31 cellular contexts compared by ENCODE assay signal in the genomic region with DNA sequence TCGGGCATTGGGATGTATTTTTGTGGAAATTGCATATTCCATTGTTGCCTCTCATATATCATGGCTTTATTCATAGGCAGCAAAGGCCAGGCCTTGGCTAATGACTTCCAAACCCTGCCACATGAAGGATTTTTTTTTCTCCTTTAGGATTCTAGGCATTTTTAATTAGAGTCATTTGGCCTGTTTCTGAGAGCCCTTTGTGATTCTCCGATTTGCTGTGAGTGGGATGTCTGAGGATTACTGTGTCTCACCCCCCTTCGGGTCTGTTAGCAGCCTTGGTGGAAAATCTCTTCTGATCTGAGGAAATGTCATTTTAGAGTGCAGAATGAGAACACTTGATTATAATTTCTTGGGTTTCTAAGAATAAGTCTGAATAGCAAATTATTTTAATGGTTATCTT.
"Had no signal": no experiment of that assay in that cellular context is flagged by ENCODE, and none has a peak within 500 bp of the region (broad histone marks: within the 10 kb centered on the region; RNA-seq: fewer than 3 reads in every experiment).

No MANE protein-coding gene starts in this region.

- DNase-seq: activated CD4-positive, alpha-beta T cell treated with anti-CD3 and anti-CD28 coated beads for 36 hours; activated CD4-positive, alpha-beta T cell treated with anti-CD3 and anti-CD28 coated beads, Interleukin-2, amount 10 ng/mL, durations not matched to agents 7 days and 5 days; activated CD4-positive, alpha-beta T cell treated with anti-CD3 and anti-CD28 coated beads, Interleukin-2, amount 50 U/mL, for 48 hours; activated CD8-positive, alpha-beta T cell treated with anti-CD3 and anti-CD28 coated beads, Interleukin-2, amount 10 ng/mL, durations not matched to agents 7 days and 5 days; activated effector memory CD4-positive, alpha-beta T cell treated with Interleukin-2 at 50 U/mL for 16 hours; activated naive CD4-positive, alpha-beta T cell treated with anti-CD3 and anti-CD28 coated beads, Interleukin-2, amount 10 ng/mL, durations not matched to agents 7 days and 5 days; activated naive CD8-positive, alpha-beta T cell treated with anti-CD3 and anti-CD28 coated beads for 36 hours; activated T-cell treated with anti-CD3 and anti-CD28 coated beads for 4 hours; activated T-cell treated with anti-CD3 and anti-CD28 coated beads, Interleukin-2, amount 50 U/mL, for 4 hours; amniotic stem cell; aorta; NCI-H1105; NCI-H1417 treated with DMSO at 0.1 percent for 48 hours; NCI-H187 treated with DMSO at 0.1 percent for 48 hours; NCI-H2081; NCI-H2171 treated with DMSO at 0.1 percent for 48 hours; NCI-H226; NCI-H524 treated with DMSO at 0.1 percent for 48 hours; RPMI8226; SHP77 treated with DMSO at 0.1 percent for 48 hours; SK-N-SH had no signal

- H3K27ac ChIP-seq: cardiac muscle cell, SJSA1 had no signal

- ATAC-seq: activated CD4-positive, alpha-beta T cell treated with anti-CD3 and anti-CD28 coated beads for 36 hours; activated CD4-positive, CD25-positive, alpha-beta regulatory T cell treated with anti-CD3 and anti-CD28 coated beads, Interleukin-2, amount 50 U/mL, for 24 hours; activated CD8-positive, alpha-beta T cell treated with anti-CD3 and anti-CD28 coated beads, Interleukin-2, amount 10 ng/mL, durations not matched to agents 7 days and 5 days; activated T-cell treated with anti-CD3 and anti-CD28 coated beads, Interleukin-2, amount 50 U/mL, for 4 hours; K562; Panc1; WTC11 had no signal

- H3K4me2 ChIP-seq: SK-N-SH had no signal

- H3K36me3 ChIP-seq: cardiac muscle cell, SJSA1 had no signal

- H3K4me1 ChIP-seq: SJSA1 had no signal

- H3K4me1 Mint-ChIP-seq: activated CD4-positive, alpha-beta T cell treated with anti-CD3 and anti-CD28 coated beads for 36 hours; activated CD4-positive, alpha-beta T cell treated with anti-CD3 and anti-CD28 coated beads, Interleukin-2, amount 10 ng/mL, durations not matched to agents 7 days and 5 days; activated naive CD4-positive, alpha-beta T cell treated with anti-CD3 and anti-CD28 coated beads, Interleukin-2, amount 10 ng/mL, durations not matched to agents 7 days and 5 days; activated naive CD8-positive, alpha-beta T cell treated with anti-CD3 and anti-CD28 coated beads for 36 hours; central memory CD8-positive, alpha-beta T cell had no signal

- H3K27ac Mint-ChIP-seq: activated CD4-positive, alpha-beta T cell treated with anti-CD3 and anti-CD28 coated beads for 36 hours; activated CD4-positive, alpha-beta T cell treated with anti-CD3 and anti-CD28 coated beads, Interleukin-2, amount 10 ng/mL, durations not matched to agents 7 days and 5 days; activated CD8-positive, alpha-beta T cell treated with anti-CD3 and anti-CD28 coated beads, Interleukin-2, amount 10 ng/mL, durations not matched to agents 7 days and 5 days; activated naive CD4-positive, alpha-beta T cell treated with anti-CD3 and anti-CD28 coated beads, Interleukin-2, amount 10 ng/mL, durations not matched to agents 7 days and 5 days; activated naive CD8-positive, alpha-beta T cell treated with anti-CD3 and anti-CD28 coated beads for 36 hours; activated T-helper 1 cell treated with anti-CD3 and anti-CD28 coated beads, Interleukin-12 subunit alpha, Interleukin-12 subunit beta, Interleukin-2, Interleukin-4 antibody, amounts not matched to agents 30 ng/mL and 10 ng/mL and 1 ng/mL, durations not matched to agents 14 hours and 24 hours and 36 hours; T-helper 1 cell treated with Interleukin-12 subunit alpha and Interleukin-12 subunit beta and Interleukin-4 antibody, amounts not matched to agents 30 μg/mL and 1 μg/mL, for 36 hours; T-helper 2 cell treated with Interferon-gamma antibody and Interleukin-4, amounts not matched to agents 5 μg/mL and 100 μg/mL, for 36 hours; WTC11 had no signal

- H3K27me3 ChIP-seq: cardiac muscle cell, SJSA1 had no signal

- H3K36me3 Mint-ChIP-seq: activated naive CD4-positive, alpha-beta T cell treated with anti-CD3 and anti-CD28 coated beads, Interleukin-2, amount 10 ng/mL, durations not matched to agents 7 days and 5 days; activated naive CD8-positive, alpha-beta T cell treated with anti-CD3 and anti-CD28 coated beads for 36 hours; WTC11 had no signal

- H3K4me3 ChIP-seq: cardiac muscle cell, K562, SJSA1 had no signal

- H3K9me3 Mint-ChIP-seq: activated CD4-positive, alpha-beta T cell treated with anti-CD3 and anti-CD28 coated beads, Interleukin-2, amount 10 ng/mL, durations not matched to agents 7 days and 5 days; activated naive CD4-positive, alpha-beta T cell treated with anti-CD3 and anti-CD28 coated beads, Interleukin-2, amount 10 ng/mL, durations not matched to agents 7 days and 5 days; activated naive CD8-positive, alpha-beta T cell treated with anti-CD3 and anti-CD28 coated beads for 36 hours; activated T-cell treated with anti-CD3 and anti-CD28 coated beads, Interleukin-2, amount 50 U/mL, for 4 hours; activated T-helper 1 cell treated with anti-CD3 and anti-CD28 coated beads, Interleukin-12 subunit alpha, Interleukin-12 subunit beta, Interleukin-2, Interleukin-4 antibody, amounts not matched to agents 30 ng/mL and 10 ng/mL and 1 ng/mL, durations not matched to agents 14 hours and 24 hours and 36 hours; T-helper 1 cell treated with Interleukin-12 subunit alpha and Interleukin-12 subunit beta and Interleukin-4 antibody, amounts not matched to agents 30 μg/mL and 1 μg/mL, for 36 hours; T-helper 2 cell treated with Interferon-gamma antibody and Interleukin-4, amounts not matched to agents 5 μg/mL and 100 μg/mL, for 36 hours had no signal

- H3K9ac ChIP-seq: SK-N-SH had no signal

- H3K9me3 ChIP-seq: SJSA1, SK-N-SH had no signal

- H3K4me3 Mint-ChIP-seq: activated CD4-positive, alpha-beta T cell treated with anti-CD3 and anti-CD28 coated beads for 36 hours; activated CD4-positive, alpha-beta T cell treated with anti-CD3 and anti-CD28 coated beads, Interleukin-2, amount 10 ng/mL, durations not matched to agents 7 days and 5 days; activated CD8-positive, alpha-beta T cell treated with anti-CD3 and anti-CD28 coated beads, Interleukin-2, amount 10 ng/mL, durations not matched to agents 7 days and 5 days; activated naive CD4-positive, alpha-beta T cell treated with anti-CD3 and anti-CD28 coated beads, Interleukin-2, amount 10 ng/mL, durations not matched to agents 7 days and 5 days; activated naive CD8-positive, alpha-beta T cell treated with anti-CD3 and anti-CD28 coated beads for 36 hours; activated T-cell treated with anti-CD3 and anti-CD28 coated beads, Interleukin-2, amount 50 U/mL, for 4 hours; activated T-helper 1 cell treated with anti-CD3 and anti-CD28 coated beads, Interleukin-12 subunit alpha, Interleukin-12 subunit beta, Interleukin-2, Interleukin-4 antibody, amounts not matched to agents 30 ng/mL and 10 ng/mL and 1 ng/mL, durations not matched to agents 14 hours and 24 hours and 36 hours; central memory CD8-positive, alpha-beta T cell; T-helper 1 cell treated with Interleukin-12 subunit alpha and Interleukin-12 subunit beta and Interleukin-4 antibody, amounts not matched to agents 30 μg/mL and 1 μg/mL, for 36 hours; T-helper 2 cell treated with Interferon-gamma antibody and Interleukin-4, amounts not matched to agents 5 μg/mL and 100 μg/mL, for 36 hours; WTC11 had no signal

- H3K27me3 Mint-ChIP-seq: activated naive CD4-positive, alpha-beta T cell treated with anti-CD3 and anti-CD28 coated beads, Interleukin-2, amount 10 ng/mL, durations not matched to agents 7 days and 5 days; activated naive CD8-positive, alpha-beta T cell treated with anti-CD3 and anti-CD28 coated beads for 36 hours had no signal
